ENCODE assay signal across 18 cellular contexts in the genomic region with DNA sequence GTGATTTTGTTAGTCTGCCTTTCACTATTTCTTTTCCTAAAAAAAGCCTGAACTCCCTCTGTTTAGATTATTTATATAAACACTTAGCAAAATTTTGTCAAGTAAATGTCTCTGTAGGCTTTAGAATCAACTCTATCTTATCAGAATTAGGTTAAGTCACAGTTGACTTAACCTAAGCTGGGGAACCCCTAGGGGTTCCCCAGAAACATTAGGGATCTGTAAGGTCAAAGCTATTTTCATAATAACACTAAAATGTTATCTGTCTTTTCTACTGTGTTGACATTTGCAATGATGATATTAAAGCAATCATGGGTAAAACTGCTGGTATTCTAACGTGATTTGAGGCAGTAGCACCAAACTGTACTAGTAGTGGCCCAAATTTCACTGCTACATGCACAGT.
"Had no signal": no experiment of that assay in that cellular context is flagged by ENCODE, and none has a peak within 500 bp of the region (broad histone marks: within the 10 kb centered on the region; RNA-seq: fewer than 3 reads in every experiment).

No MANE protein-coding gene starts in this region.

- H3K27me3 ChIP-seq: dorsolateral prefrontal cortex, esophagus muscularis mucosa, foreskin keratinocyte, heart right ventricle, left lung had no signal

- H3K9me3 ChIP-seq: esophagus muscularis mucosa, heart right ventricle, left lung, lower lobe of right lung had no signal

- H3K4me1 ChIP-seq: esophagus muscularis mucosa, foreskin keratinocyte, heart right ventricle, left lung, lower lobe of right lung had no signal

- ATAC-seq: foreskin keratinocyte, heart right ventricle, left cardiac atrium, left lung, left ventricle myocardium superior, lower lobe of right lung had no signal

- H3K4me3 ChIP-seq: coronary artery, dorsolateral prefrontal cortex, esophagus muscularis mucosa, heart right ventricle, left lung, lower lobe of right lung had no signal

- DNase-seq: dermis blood vessel endothelial cell; dorsolateral prefrontal cortex; effector CD4-positive, alpha-beta T cell; effector memory CD4-positive, alpha-beta T cell; foreskin keratinocyte; glutamatergic neuron; head of caudate nucleus; heart right ventricle; hippocampal formation; left cardiac atrium; left lung; left ventricle myocardium superior; lower lobe of right lung; mesendoderm; midbrain had no signal

- H3K36me3 ChIP-seq: esophagus muscularis mucosa, heart right ventricle, left lung, lower lobe of right lung had no signal

- H3K27ac ChIP-seq: coronary artery, dorsolateral prefrontal cortex, epithelial cell of prostate, esophagus muscularis mucosa, foreskin keratinocyte, heart right ventricle, left lung, lower lobe of right lung had no signal
